Comparison of ENCODE assay signal across 1 cellular context in genomic region chr14:101972126-101972785, GRCh38.
TF ChIP-seq lines count a peak whose summit lies in the region.

No MANE protein-coding gene starts in this region.

TF ChIP-seq in K562, 482 proteins besides CTCF, POLR2A, EP300 and RAD21 (continued from another document and continues in another):
- TF ChIP-seq, protein P1, sequence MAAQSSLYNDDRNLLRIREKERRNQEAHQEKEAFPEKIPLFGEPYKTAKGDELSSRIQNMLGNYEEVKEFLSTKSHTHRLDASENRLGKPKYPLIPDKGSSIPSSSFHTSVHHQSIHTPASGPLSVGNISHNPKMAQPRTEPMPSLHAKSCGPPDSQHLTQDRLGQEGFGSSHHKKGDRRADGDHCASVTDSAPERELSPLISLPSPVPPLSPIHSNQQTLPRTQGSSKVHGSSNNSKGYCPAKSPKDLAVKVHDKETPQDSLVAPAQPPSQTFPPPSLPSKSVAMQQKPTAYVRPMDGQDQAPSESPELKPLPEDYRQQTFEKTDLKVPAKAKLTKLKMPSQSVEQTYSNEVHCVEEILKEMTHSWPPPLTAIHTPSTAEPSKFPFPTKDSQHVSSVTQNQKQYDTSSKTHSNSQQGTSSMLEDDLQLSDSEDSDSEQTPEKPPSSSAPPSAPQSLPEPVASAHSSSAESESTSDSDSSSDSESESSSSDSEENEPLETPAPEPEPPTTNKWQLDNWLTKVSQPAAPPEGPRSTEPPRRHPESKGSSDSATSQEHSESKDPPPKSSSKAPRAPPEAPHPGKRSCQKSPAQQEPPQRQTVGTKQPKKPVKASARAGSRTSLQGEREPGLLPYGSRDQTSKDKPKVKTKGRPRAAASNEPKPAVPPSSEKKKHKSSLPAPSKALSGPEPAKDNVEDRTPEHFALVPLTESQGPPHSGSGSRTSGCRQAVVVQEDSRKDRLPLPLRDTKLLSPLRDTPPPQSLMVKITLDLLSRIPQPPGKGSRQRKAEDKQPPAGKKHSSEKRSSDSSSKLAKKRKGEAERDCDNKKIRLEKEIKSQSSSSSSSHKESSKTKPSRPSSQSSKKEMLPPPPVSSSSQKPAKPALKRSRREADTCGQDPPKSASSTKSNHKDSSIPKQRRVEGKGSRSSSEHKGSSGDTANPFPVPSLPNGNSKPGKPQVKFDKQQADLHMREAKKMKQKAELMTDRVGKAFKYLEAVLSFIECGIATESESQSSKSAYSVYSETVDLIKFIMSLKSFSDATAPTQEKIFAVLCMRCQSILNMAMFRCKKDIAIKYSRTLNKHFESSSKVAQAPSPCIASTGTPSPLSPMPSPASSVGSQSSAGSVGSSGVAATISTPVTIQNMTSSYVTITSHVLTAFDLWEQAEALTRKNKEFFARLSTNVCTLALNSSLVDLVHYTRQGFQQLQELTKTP (IDR thresholded peaks at IDR 0.05; ENCODE audit: low read depth in 1 of 2, partially characterized antibody in 2 of 2) = no peak
- TF ChIP-seq POLR2AphosphoS2 (IDR thresholded peaks at IDR 0.05; ENCODE audit: low read length) (no peak), ZNF124 (CRISPR knock-in tag; IDR thresholded peaks at IDR 0.05) (no peak), NR4A1 (CRISPR knock-in tag; IDR thresholded peaks at IDR 0.05) (no peak), NR4A1 (tag; IDR thresholded peaks at IDR 0.05) (no peak), GABPB1 (CRISPR knock-in tag; IDR thresholded peaks at IDR 0.05) (no peak), ZKSCAN8 (CRISPR knock-in tag; IDR thresholded peaks at IDR 0.05) (no peak), CHAMP1 (IDR thresholded peaks at IDR 0.05) (no peak), TBP (optimal IDR thresholded peaks at IDR 0.05; ENCODE audit: low read depth, low read length) (no peak), GABPB2 (CRISPR knock-in tag; conservative IDR thresholded peaks at IDR 0.05) (no peak), DPF2 (IDR thresholded peaks at IDR 0.05) (peak; percentile 70), FOXA3 (CRISPR knock-in tag; conservative IDR thresholded peaks at IDR 0.05 in 1 of 2, IDR thresholded peaks at IDR 0.05 in 1 of 2) (no peak), TCF15 (CRISPR knock-in tag; IDR thresholded peaks at IDR 0.05) (no peak), IRF2 (CRISPR knock-in tag; IDR thresholded peaks at IDR 0.05) (no peak), RREB1 (CRISPR knock-in tag; IDR thresholded peaks at IDR 0.05) (no peak), HMG20A (CRISPR knock-in tag; conservative IDR thresholded peaks at IDR 0.05) (no peak), ZBTB11 (CRISPR knock-in tag; IDR thresholded peaks at IDR 0.05) (no peak), EP400 (IDR thresholded peaks at IDR 0.05) (peak; percentile 65; the same call in 1 of the 2 replicates), PYGO2 (tag; IDR thresholded peaks at IDR 0.05) (no peak), POLR2B (IDR thresholded peaks at IDR 0.05; ENCODE audit: low read depth, partially characterized antibody) (no peak), HDAC6 (IDR thresholded peaks at IDR 0.05; ENCODE audit: low read depth, low read length) (no peak), NFYB (IDR thresholded peaks at IDR 0.05; ENCODE audit: extremely low read depth, insufficient read length) (no peak), HSF4 (CRISPR knock-in tag; IDR thresholded peaks at IDR 0.05; ENCODE audit: borderline replicate concordance) (no peak), TAF9B (IDR thresholded peaks at IDR 0.05; ENCODE audit: partially characterized antibody) (peak; percentile 40), ZNF165 (CRISPR knock-in tag; IDR thresholded peaks at IDR 0.05; ENCODE audit: borderline replicate concordance) (no peak), IFI16 (CRISPR knock-in tag; IDR thresholded peaks at IDR 0.05) (no peak), MED1 (CRISPR knock-in tag; IDR thresholded peaks at IDR 0.05; ENCODE audit: borderline replicate concordance) (no peak), ZC3H4 (CRISPR knock-in tag; IDR thresholded peaks at IDR 0.05; ENCODE audit: borderline replicate concordance) (no peak)
- TF ChIP-seq, protein P2, sequence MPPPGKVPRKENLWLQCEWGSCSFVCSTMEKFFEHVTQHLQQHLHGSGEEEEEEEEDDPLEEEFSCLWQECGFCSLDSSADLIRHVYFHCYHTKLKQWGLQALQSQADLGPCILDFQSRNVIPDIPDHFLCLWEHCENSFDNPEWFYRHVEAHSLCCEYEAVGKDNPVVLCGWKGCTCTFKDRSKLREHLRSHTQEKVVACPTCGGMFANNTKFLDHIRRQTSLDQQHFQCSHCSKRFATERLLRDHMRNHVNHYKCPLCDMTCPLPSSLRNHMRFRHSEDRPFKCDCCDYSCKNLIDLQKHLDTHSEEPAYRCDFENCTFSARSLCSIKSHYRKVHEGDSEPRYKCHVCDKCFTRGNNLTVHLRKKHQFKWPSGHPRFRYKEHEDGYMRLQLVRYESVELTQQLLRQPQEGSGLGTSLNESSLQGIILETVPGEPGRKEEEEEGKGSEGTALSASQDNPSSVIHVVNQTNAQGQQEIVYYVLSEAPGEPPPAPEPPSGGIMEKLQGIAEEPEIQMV (tag; conservative IDR thresholded peaks at IDR 0.05; ENCODE audit: low read depth) = no peak
- TF ChIP-seq, protein P3, sequence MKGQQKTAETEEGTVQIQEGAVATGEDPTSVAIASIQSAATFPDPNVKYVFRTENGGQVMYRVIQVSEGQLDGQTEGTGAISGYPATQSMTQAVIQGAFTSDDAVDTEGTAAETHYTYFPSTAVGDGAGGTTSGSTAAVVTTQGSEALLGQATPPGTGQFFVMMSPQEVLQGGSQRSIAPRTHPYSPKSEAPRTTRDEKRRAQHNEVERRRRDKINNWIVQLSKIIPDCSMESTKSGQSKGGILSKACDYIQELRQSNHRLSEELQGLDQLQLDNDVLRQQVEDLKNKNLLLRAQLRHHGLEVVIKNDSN (CRISPR knock-in tag; IDR thresholded peaks at IDR 0.05) = no peak
- TF ChIP-seq, protein P4, sequence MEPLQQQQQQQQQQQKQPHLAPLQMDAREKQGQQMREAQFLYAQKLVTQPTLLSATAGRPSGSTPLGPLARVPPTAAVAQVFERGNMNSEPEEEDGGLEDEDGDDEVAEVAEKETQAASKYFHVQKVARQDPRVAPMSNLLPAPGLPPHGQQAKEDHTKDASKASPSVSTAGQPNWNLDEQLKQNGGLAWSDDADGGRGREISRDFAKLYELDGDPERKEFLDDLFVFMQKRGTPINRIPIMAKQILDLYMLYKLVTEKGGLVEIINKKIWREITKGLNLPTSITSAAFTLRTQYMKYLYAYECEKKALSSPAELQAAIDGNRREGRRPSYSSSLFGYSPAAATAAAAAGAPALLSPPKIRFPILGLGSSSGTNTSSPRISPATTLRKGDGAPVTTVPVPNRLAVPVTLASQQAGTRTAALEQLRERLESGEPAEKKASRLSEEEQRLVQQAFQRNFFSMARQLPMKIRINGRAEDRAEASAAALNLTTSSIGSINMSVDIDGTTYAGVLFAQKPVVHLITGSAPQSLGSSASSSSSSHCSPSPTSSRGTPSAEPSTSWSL (CRISPR knock-in tag; IDR thresholded peaks at IDR 0.05; ENCODE audit: borderline replicate concordance) = no peak
- TF ChIP-seq, protein P5, sequence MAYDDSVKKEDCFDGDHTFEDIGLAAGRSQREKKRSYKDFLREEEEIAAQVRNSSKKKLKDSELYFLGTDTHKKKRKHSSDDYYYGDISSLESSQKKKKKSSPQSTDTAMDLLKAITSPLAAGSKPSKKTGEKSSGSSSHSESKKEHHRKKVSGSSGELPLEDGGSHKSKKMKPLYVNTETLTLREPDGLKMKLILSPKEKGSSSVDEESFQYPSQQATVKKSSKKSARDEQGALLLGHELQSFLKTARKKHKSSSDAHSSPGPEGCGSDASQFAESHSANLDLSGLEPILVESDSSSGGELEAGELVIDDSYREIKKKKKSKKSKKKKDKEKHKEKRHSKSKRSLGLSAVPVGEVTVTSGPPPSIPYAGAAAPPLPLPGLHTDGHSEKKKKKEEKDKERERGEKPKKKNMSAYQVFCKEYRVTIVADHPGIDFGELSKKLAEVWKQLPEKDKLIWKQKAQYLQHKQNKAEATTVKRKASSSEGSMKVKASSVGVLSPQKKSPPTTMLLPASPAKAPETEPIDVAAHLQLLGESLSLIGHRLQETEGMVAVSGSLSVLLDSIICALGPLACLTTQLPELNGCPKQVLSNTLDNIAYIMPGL (CRISPR knock-in tag; IDR thresholded peaks at IDR 0.05) = no peak
- TF ChIP-seq, protein P6, sequence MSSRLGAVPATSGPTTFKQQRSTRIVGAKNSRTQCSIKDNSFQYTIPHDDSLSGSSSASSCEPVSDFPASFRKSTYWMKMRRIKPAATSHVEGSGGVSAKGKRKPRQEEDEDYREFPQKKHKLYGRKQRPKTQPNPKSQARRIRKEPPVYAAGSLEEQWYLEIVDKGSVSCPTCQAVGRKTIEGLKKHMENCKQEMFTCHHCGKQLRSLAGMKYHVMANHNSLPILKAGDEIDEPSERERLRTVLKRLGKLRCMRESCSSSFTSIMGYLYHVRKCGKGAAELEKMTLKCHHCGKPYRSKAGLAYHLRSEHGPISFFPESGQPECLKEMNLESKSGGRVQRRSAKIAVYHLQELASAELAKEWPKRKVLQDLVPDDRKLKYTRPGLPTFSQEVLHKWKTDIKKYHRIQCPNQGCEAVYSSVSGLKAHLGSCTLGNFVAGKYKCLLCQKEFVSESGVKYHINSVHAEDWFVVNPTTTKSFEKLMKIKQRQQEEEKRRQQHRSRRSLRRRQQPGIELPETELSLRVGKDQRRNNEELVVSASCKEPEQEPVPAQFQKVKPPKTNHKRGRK (tag; IDR thresholded peaks at IDR 0.05) = no peak
